ENCODE assay signal across 9 cellular contexts in genomic region chr5:73135429-73136276, GRCh38. TPM values are rescaled to one million over a fixed set of nuclear protein-coding genes. Genes with fewer than 3 reads are reported as not detected.
DNase-seq lines count a peak whose midpoint lies in the region; TF ChIP-seq lines count a peak whose summit lies in the region.
"Had no signal": no experiment of that assay in that cellular context is flagged by ENCODE, and none has a peak within 500 bp of the region (broad histone marks: within the 10 kb centered on the region; RNA-seq: fewer than 3 reads in every experiment).

No MANE protein-coding gene starts in this region.

- no peaks in the 10 kb centered on the region for H4K20me1 ChIP-seq in mammary epithelial cell (ENCODE audit: insufficient read depth, low read length)

- H3K9ac ChIP-seq in mammary epithelial cell (ENCODE audit: insufficient read depth, low read length) (no peak overlapping the region), parathyroid adenoma (no peak overlapping the region)
- H3K9ac ChIP-seq: BLaER1 treated with 17β-estradiol and CSF1 and Interleukin-3, amounts not matched to agents 10 nM and 100 nM had no signal

- H3K4me3 ChIP-seq in mammary epithelial cell (replicated peaks in 1 of 3; ENCODE audit: insufficient read depth in 1 of 3, low read depth in 2 of 3, low read length in 3 of 3) (no peak overlapping the region), parathyroid adenoma (ENCODE audit: low read depth, low read length) (no peak overlapping the region)
- H3K4me3 ChIP-seq: BLaER1 treated with 17β-estradiol and CSF1 and Interleukin-3, amounts not matched to agents 10 nM and 100 nM had no signal

- in situ Hi-C loops in mammary epithelial cell (cut with MboI; ENCODE audit: low sequenced_read_pairs in 2 of 2) = no loop called here

- H3K4me1 ChIP-seq in mammary epithelial cell (ENCODE audit: insufficient read depth, low read length) (peaks cover 12% of the 10 kb centered on the region), parathyroid adenoma (no peaks in the 10 kb centered on the region)
- H3K4me1 ChIP-seq: BLaER1 treated with 17β-estradiol and CSF1 and Interleukin-3, amounts not matched to agents 10 nM and 100 nM had no signal

- H3K27me3 ChIP-seq in mammary epithelial cell (ENCODE audit: insufficient read depth, low read length) = no peaks in the 10 kb centered on the region
- H3K27me3 ChIP-seq in parathyroid adenoma (ENCODE audit: control insufficient read depth, insufficient read depth, low read length) = no peaks in the 10 kb centered on the region

- H2AFZ ChIP-seq in mammary epithelial cell (ENCODE audit: low read depth, low read length) = no peak overlapping the region
- H2AFZ ChIP-seq in parathyroid adenoma = no peak overlapping the region

- WGBS in mammary epithelial cell (ENCODE audit: low coverage, missing lambda C conversion rate) = 59% methylated on average over 8 of the region's 12 CpGs

- H3K79me2 ChIP-seq in mammary epithelial cell (ENCODE audit: insufficient read depth, low read length) = no peaks in the 10 kb centered on the region
- no peaks in the 10 kb centered on the region for H3K79me2 ChIP-seq in parathyroid adenoma

- BruUV-seq in mammary epithelial cell (replicated peaks; lab: Mats Ljungman, UMichigan) = no TSS peak

- H3K36me3 ChIP-seq in mammary epithelial cell (ENCODE audit: insufficient read depth, low read length) (no peaks in the 10 kb centered on the region), parathyroid adenoma (ENCODE audit: control insufficient read depth, insufficient read depth, low read length) (no peaks in the 10 kb centered on the region)
- H3K36me3 ChIP-seq: BLaER1 treated with 17β-estradiol and CSF1 and Interleukin-3, amounts not matched to agents 10 nM and 100 nM had no signal

- 0 out of 2 replicates have a peak, but pooled peaks have one; percentile 17 for TF ChIP-seq CTCF in LNCAP (IDR thresholded peaks at IDR 0.05)
- peak; percentile 44 to 45 for TF ChIP-seq CTCF in mammary epithelial cell (conservative IDR thresholded peaks at IDR 0.05 in 1 of 2, IDR thresholded peaks at IDR 0.05 in 1 of 2; ENCODE audit: extremely low read depth in 1 of 2, insufficient read depth in 1 of 2, low read depth in 1 of 2, low read length in 2 of 2)
- peak; percentile 34 for TF ChIP-seq CTCF in parathyroid adenoma (IDR thresholded peaks at IDR 0.05)

- no peaks in the 10 kb centered on the region for H3K9me3 ChIP-seq in mammary epithelial cell (replicated peaks; ENCODE audit: insufficient read depth, low read length)
- no peaks in the 10 kb centered on the region for H3K9me3 ChIP-seq in parathyroid adenoma (ENCODE audit: control insufficient read depth, low read length)
- H3K9me3 ChIP-seq: BLaER1 treated with 17β-estradiol and CSF1 and Interleukin-3, amounts not matched to agents 10 nM and 100 nM had no signal

- DNase-seq in NCI-H1436 (lab: John Stamatoyannopoulos, UW) (peak; percentile 49), NCI-H1436 treated with DMSO at 0.1 percent for 48 hours (lab: John Stamatoyannopoulos, UW) (no peak), mammary epithelial cell (peak; percentile 27), cerebellar nuclear complex (lab: John Stamatoyannopoulos, UW) (no peak), DMS79 (lab: John Stamatoyannopoulos, UW) (no peak)
- DNase-seq in NK-92 treated with Interleukin-12 subunit alpha and Interleukin-12 subunit beta, amount 100 ng/mL, for 24 hours (lab: John Stamatoyannopoulos, UW) = no peak

- no peak overlapping the region for H3K4me2 ChIP-seq in mammary epithelial cell (ENCODE audit: insufficient read depth, low read depth, low read length)
- no peak overlapping the region for H3K4me2 ChIP-seq in parathyroid adenoma (ENCODE audit: low read length)
- H3K4me2 ChIP-seq: BLaER1 treated with 17β-estradiol and CSF1 and Interleukin-3, amounts not matched to agents 10 nM and 100 nM had no signal

- CTCF ChIA-PET in mammary epithelial cell (lab: Charles Lee; ENCODE audit: low non-redundant PET) = no interaction called here

- no peak overlapping the region for H3K27ac ChIP-seq in mammary epithelial cell (ENCODE audit: insufficient read depth, low read depth, low read length)
- no peak overlapping the region for H3K27ac ChIP-seq in parathyroid adenoma
- H3K27ac ChIP-seq: BLaER1 treated with 17β-estradiol and CSF1 and Interleukin-3, amounts not matched to agents 10 nM and 100 nM had no signal

- intact Hi-C loops in mammary epithelial cell (cut with micrococcal nuclease) = loop anchor here (1.0 kb wide), 1 partner anchor 314 kb away; no protein-coding TSS in a partner anchor

- dilution Hi-C loops in mammary epithelial cell (cut with HindIII; ENCODE audit: low sequenced_read_pairs) = no loop called here

RNA-seq across cellular contexts. Expression of gene TMEM171, which starts 15.3 kb away (rescaled TPM):
- total RNA-seq in mammary epithelial cell = 1 to 10 TPM in 1 of 2 donors, under 1 TPM in 1; 0.83 to 2.6 TPM
- polyA plus RNA-seq in mammary epithelial cell = 6.0 TPM
- 2.7 TPM for polyA minus RNA-seq in mammary epithelial cell

RNA-seq across cellular contexts. Expression of gene TMEM174, which starts 37.3 kb away (rescaled TPM):
- total RNA-seq in mammary epithelial cell = not detected
- polyA plus RNA-seq in mammary epithelial cell = not detected
- not detected for polyA minus RNA-seq in mammary epithelial cell

Comparison
In these comparisons a context has a peak if more than half of its experiments do, and no peak if none do; other contexts are left out.
1. DNase-seq: peak in NCI-H1436 (single experiment) and mammary epithelial cell (single experiment); none in NCI-H1436 treated with DMSO at 0.1 percent for 48 hours (single experiment), cerebellar nuclear complex (0 of 2), DMS79 (single experiment) and NK-92 treated with Interleukin-12 subunit alpha and Interleukin-12 subunit beta, amount 100 ng/mL, for 24 hours (single experiment).
2. Peak in every context shown above with its lines, with median percentiles within 50 percentile points of each other: CTCF ChIP-seq.